In the genomic region with DNA sequence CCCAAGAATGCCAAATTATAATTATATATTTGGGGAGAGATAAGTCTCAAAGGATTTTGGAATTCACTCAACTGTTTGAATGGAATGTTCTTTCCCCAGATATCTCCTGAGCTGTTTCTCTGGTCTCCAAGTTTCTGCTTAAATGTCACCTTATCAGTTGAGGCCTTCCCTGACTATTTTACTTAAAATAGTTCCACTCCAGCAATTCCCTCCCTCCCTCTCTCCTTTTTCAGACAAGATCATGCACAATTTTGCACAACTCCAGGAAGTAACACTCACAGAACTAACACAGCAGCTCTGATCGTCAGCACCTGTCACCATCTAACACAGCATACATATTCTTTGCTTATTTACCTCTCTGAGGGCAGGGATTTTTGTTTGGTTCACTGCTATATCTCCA, we compare ENCODE assay signal across 10 cellular contexts. TPM values are rescaled to one million over a fixed set of nuclear protein-coding genes. Genes with fewer than 3 reads are reported as not detected.
A peak's percentile ranks its signal among the peaks of the same experiment; 100 is the strongest.
DNase-seq lines count a peak whose midpoint lies in the region; ATAC-seq and TF ChIP-seq lines count a peak whose summit lies in the region.
"Had no signal": no experiment of that assay in that cellular context is flagged by ENCODE, and none has a peak within 500 bp of the region (broad histone marks: within the 10 kb centered on the region; RNA-seq: fewer than 3 reads in every experiment).

No MANE protein-coding gene starts in this region.

- no peak overlapping the region for H3K4me3 ChIP-seq in ACC112 (ENCODE audit: low read depth, low read length)
- H3K4me3 ChIP-seq in GM23338, result no peak overlapping the region
- no peak overlapping the region for H3K4me3 ChIP-seq in lung

- H3K9me3 ChIP-seq in lung (ENCODE audit: control insufficient read depth in 2 of 2, insufficient read depth in 1 of 2, low read length in 1 of 2), result no peaks in the 10 kb centered on the region

- H3K36me3 ChIP-seq in ACC112 (ENCODE audit: insufficient read depth, low read length) (no peaks in the 10 kb centered on the region; the same call in 1 of the 2 replicates), GM23338 (ENCODE audit: insufficient read depth) (no peaks in the 10 kb centered on the region), lung (ENCODE audit: control insufficient read depth in 2 of 2, insufficient read depth in 2 of 2, low read length in 2 of 2) (no peaks in the 10 kb centered on the region)

- H3K36me3 Mint-ChIP-seq in GM23338 (ENCODE audit: low read depth), result peaks cover 10% of the 10 kb centered on the region; the same call in 2 of the 3 replicates
- peaks cover 33% of the 10 kb centered on the region for H3K36me3 Mint-ChIP-seq in activated naive CD8-positive, alpha-beta T cell treated with anti-CD3 and anti-CD28 coated beads, Interleukin-2, amount 10 ng/mL, durations not matched to agents 7 days and 5 days

- DNase-seq in GM23338 (ENCODE audit: low spot score) (no peak), lung (ENCODE audit: low spot score) (no peak), NCI-H524 treated with DMSO at 0.1 percent for 48 hours (lab: John Stamatoyannopoulos, UW) (no peak), ACHN (no peak), NCI-H82 treated with DMSO at 0.1 percent for 48 hours (lab: John Stamatoyannopoulos, UW; ENCODE audit: unreplicated experiment) (no peak)
- no peak for DNase-seq in activated naive CD8-positive, alpha-beta T cell treated with anti-CD3 and anti-CD28 coated beads, Interleukin-2, amount 10 ng/mL, durations not matched to agents 7 days and 5 days
- DNase-seq: NCI-H1417 treated with DMSO at 0.1 percent for 48 hours; stimulated activated CD8-positive, alpha-beta memory T cell treated with anti-CD3 and anti-CD28 coated beads, Interleukin-4, amount 100 ng/mL, for 48 hours had no signal

- H3K4me2 ChIP-seq in GM23338, result no peak overlapping the region

- 0 out of 2 replicates have a peak, but pooled peaks cover 1% of the 10 kb centered on the region for H3K9me2 ChIP-seq in GM23338 (ENCODE audit: insufficient read depth)

- H3K27ac Mint-ChIP-seq in GM23338, result peak overlapping the region; percentile 24; the same call in 1 of the 2 replicates
- peak overlapping the region; percentile 88 for H3K27ac Mint-ChIP-seq in activated naive CD8-positive, alpha-beta T cell treated with anti-CD3 and anti-CD28 coated beads, Interleukin-2, amount 10 ng/mL, durations not matched to agents 7 days and 5 days

- H3K4me1 Mint-ChIP-seq in GM23338, result peaks cover 58% of the 10 kb centered on the region
- H3K4me1 Mint-ChIP-seq in activated naive CD8-positive, alpha-beta T cell treated with anti-CD3 and anti-CD28 coated beads, Interleukin-2, amount 10 ng/mL, durations not matched to agents 7 days and 5 days, result peaks cover 80% of the 10 kb centered on the region

- H3K79me2 ChIP-seq in ACC112 (ENCODE audit: control insufficient read depth, insufficient read depth, low read length, unreplicated experiment) (peaks cover 65% of the 10 kb centered on the region), GM23338 (replicated peaks; ENCODE audit: insufficient read depth) (peaks cover 100% of the 10 kb centered on the region)

- no peak overlapping the region for H2AFZ ChIP-seq in ACC112 (ENCODE audit: low read length, unreplicated experiment)
- no peak overlapping the region for H2AFZ ChIP-seq in GM23338

- no peak overlapping the region for H3K4me3 Mint-ChIP-seq in GM23338
- peak overlapping the region; percentile 80 for H3K4me3 Mint-ChIP-seq in activated naive CD8-positive, alpha-beta T cell treated with anti-CD3 and anti-CD28 coated beads, Interleukin-2, amount 10 ng/mL, durations not matched to agents 7 days and 5 days

- H3K27me3 Mint-ChIP-seq in GM23338 (ENCODE audit: insufficient read depth, low read depth, poor library complexity), result no peaks in the 10 kb centered on the region
- no peaks in the 10 kb centered on the region for H3K27me3 Mint-ChIP-seq in activated naive CD8-positive, alpha-beta T cell treated with anti-CD3 and anti-CD28 coated beads, Interleukin-2, amount 10 ng/mL, durations not matched to agents 7 days and 5 days

- H3F3A ChIP-seq in GM23338 (replicated peaks; ENCODE audit: low read depth), result no peaks in the 10 kb centered on the region

- in situ Hi-C loops in ACHN (cut with HindIII; ENCODE audit: low pct_ligation_motif_present, low pct_unique_long_range_greater_than_20kb, low sequenced_read_pairs), result no loop called here

- H4K20me1 ChIP-seq in GM23338 (replicated peaks; ENCODE audit: insufficient read depth), result peaks cover 12% of the 10 kb centered on the region; the same call in 1 of the 2 replicates

- H3K4me1 ChIP-seq in ACC112 (ENCODE audit: control insufficient read depth, insufficient read depth, low read length, unreplicated experiment) (peaks cover 70% of the 10 kb centered on the region), GM23338 (ENCODE audit: insufficient read depth) (peaks cover 55% of the 10 kb centered on the region), lung (ENCODE audit: control insufficient read depth in 2 of 2, insufficient read depth in 2 of 2, low read length in 2 of 2) (peaks cover 6 to 43% of the 10 kb centered on the region in 2 donors)

- H3K9me3 Mint-ChIP-seq in GM23338, result no peaks in the 10 kb centered on the region; the same call in 2 of the 3 replicates
- H3K9me3 Mint-ChIP-seq in activated naive CD8-positive, alpha-beta T cell treated with anti-CD3 and anti-CD28 coated beads, Interleukin-2, amount 10 ng/mL, durations not matched to agents 7 days and 5 days, result no peaks in the 10 kb centered on the region

- H3K27ac ChIP-seq in ACC112 (ENCODE audit: low read depth, low read length), result peak overlapping the region; percentile 96; the same call in 1 of the 2 replicates
- H3K27ac ChIP-seq in GM23338 (ENCODE audit: low read depth), result no peak overlapping the region
- H3K27ac ChIP-seq in lung (ENCODE audit: low read depth in 1 of 2, low read length in 1 of 2), result peak overlapping the region; percentile 43 to 71

- TF ChIP-seq CTCF in GM23338 (conservative IDR thresholded peaks at IDR 0.05; ENCODE audit: low read depth in 2 of 2) (no peak), lung (IDR thresholded peaks at IDR 0.05; ENCODE audit: control extremely low read depth, extremely low read depth) (no peak)

- H3K27me3 ChIP-seq in ACC112 (ENCODE audit: insufficient read depth, low read length), result no peaks in the 10 kb centered on the region
- H3K27me3 ChIP-seq in GM23338 (ENCODE audit: insufficient read depth), result no peaks in the 10 kb centered on the region
- no peaks in the 10 kb centered on the region for H3K27me3 ChIP-seq in lung (ENCODE audit: control insufficient read depth, insufficient read depth)

- no peak for ATAC-seq in GM23338
- no peak for ATAC-seq in activated naive CD8-positive, alpha-beta T cell treated with anti-CD3 and anti-CD28 coated beads, Interleukin-2, amount 10 ng/mL, durations not matched to agents 7 days and 5 days (ENCODE audit: low read depth)
- ATAC-seq in lung (ENCODE audit: insufficient read depth, low FRiP score), result no peak
- no peak for ATAC-seq in HG03469 (IDR thresholded peaks at IDR 0.05; ENCODE audit: unreplicated experiment)

- POLR2A ChIA-PET in activated naive CD8-positive, alpha-beta T cell treated with anti-CD3 and anti-CD28 coated beads, Interleukin-2, amount 10 ng/mL, durations not matched to agents 7 days and 5 days (lab: Charles Lee), result interaction anchor here (0.5 to 10.2 kb wide), 8 partner anchors 11 to 1415 kb away, joined by 3 to 311 read pairs (median 7); partner anchors contain the start of gene BTG1

- WGBS in lung, 2 donors, result 0 to 4% methylated on average over 1 of the region's 1 CpG

TF ChIP-seq in GM23338, 12 proteins besides CTCF, POLR2A, EP300 and RAD21 (continues in another document):
- TF ChIP-seq ZNF114 (CRISPR knock-in tag; IDR thresholded peaks at IDR 0.05), result no peak
- no peak for TF ChIP-seq EZH2phosphoT487 (IDR thresholded peaks at IDR 0.05; ENCODE audit: unreplicated experiment)
- TF ChIP-seq EZH2 (IDR thresholded peaks at IDR 0.05; ENCODE audit: low read depth, unreplicated experiment), result no peak
- TF ChIP-seq, protein P1, sequence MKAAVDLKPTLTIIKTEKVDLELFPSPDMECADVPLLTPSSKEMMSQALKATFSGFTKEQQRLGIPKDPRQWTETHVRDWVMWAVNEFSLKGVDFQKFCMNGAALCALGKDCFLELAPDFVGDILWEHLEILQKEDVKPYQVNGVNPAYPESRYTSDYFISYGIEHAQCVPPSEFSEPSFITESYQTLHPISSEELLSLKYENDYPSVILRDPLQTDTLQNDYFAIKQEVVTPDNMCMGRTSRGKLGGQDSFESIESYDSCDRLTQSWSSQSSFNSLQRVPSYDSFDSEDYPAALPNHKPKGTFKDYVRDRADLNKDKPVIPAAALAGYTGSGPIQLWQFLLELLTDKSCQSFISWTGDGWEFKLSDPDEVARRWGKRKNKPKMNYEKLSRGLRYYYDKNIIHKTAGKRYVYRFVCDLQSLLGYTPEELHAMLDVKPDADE (IDR thresholded peaks at IDR 0.05), result no peak
- no peak for TF ChIP-seq CREB1 (CRISPR knock-in tag; IDR thresholded peaks at IDR 0.05; ENCODE audit: low read depth)

RNA-seq across cellular contexts. Expression of gene BTG1, which starts 12.5 kb away (rescaled TPM):
- 15.5 and 16.0 TPM in 2 replicates for total RNA-seq in GM23338 (2014; rRNA removed; shearing (Covaris generic))
- polyA plus RNA-seq in GM23338 (2016; fragmentation: Nextera tagmentation; extraction: Ambion mirVana), result 26.8 and 36.2 TPM in 2 replicates
- total RNA-seq in activated naive CD8-positive, alpha-beta T cell treated with anti-CD3 and anti-CD28 coated beads, Interleukin-2, amount 10 ng/mL, durations not matched to agents 7 days and 5 days, result 100 to 1,000 TPM; 249 to 255 TPM
- total RNA-seq in lung, result 100 to 1,000 TPM; 128 to 147 TPM
- 10 to 100 TPM; 38.4 to 50.9 TPM for polyA plus RNA-seq in lung
